ENCODE assay signal across 17 cellular contexts in genomic region chr6:53752856-53753255, GRCh38. TPM values are rescaled to one million over a fixed set of nuclear protein-coding genes. Genes with fewer than 3 reads are reported as not detected.
DNase-seq lines count a peak whose midpoint lies in the region; FAIRE-seq and TF ChIP-seq lines count a peak whose summit lies in the region.
"Had no signal": no experiment of that assay in that cellular context is flagged by ENCODE, and none has a peak within 500 bp of the region (broad histone marks: within the 10 kb centered on the region; RNA-seq: fewer than 3 reads in every experiment).

No MANE protein-coding gene starts in this region.

- H3K9me3 ChIP-seq in keratinocyte (ENCODE audit: control insufficient read depth, low read depth, low read length) (no peaks in the 10 kb centered on the region), Peyer's patch (no peaks in the 10 kb centered on the region)
- H3K9me3 ChIP-seq: spleen had no signal

- peak; percentile 59 for DNase-seq in AG09309 (ENCODE audit: low read depth)
- peak; percentile 26 for DNase-seq in LHCN-M2 (ENCODE audit: low read depth)
- DNase-seq in chondrocyte (ENCODE audit: low spot score): no peak
- no peak for DNase-seq in keratinocyte (ENCODE audit: low read depth, low spot score)
- DNase-seq in NCI-H748 treated with DMSO at 0.1 percent for 48 hours (lab: John Stamatoyannopoulos, UW): no peak
- DNase-seq in Peyer's patch: no peak
- DNase-seq in substantia nigra (lab: John Stamatoyannopoulos, UW): no peak
- DNase-seq in globus pallidus (ENCODE audit: low spot score): no peak
- DNase-seq: activated effector memory CD4-positive, alpha-beta T cell treated with anti-CD3 and anti-CD28 coated beads, Interleukin-2, amount 50 U/mL, for 16 hours; NCI-H1930; spleen had no signal

- H3K9me3 Mint-ChIP-seq in chondrocyte (ENCODE audit: low read depth): no peaks in the 10 kb centered on the region

- no peak for TF ChIP-seq POLR2A in Peyer's patch (IDR thresholded peaks at IDR 0.05)

- H3K9ac ChIP-seq in keratinocyte (ENCODE audit: control insufficient read depth, extremely low read depth, insufficient read depth, low read length): peak overlapping the region; percentile 48

- H3K27me3 Mint-ChIP-seq in chondrocyte (ENCODE audit: low read depth): no peaks in the 10 kb centered on the region

- peaks cover 12% of the 10 kb centered on the region for H3K4me1 Mint-ChIP-seq in chondrocyte (ENCODE audit: low read depth)
- H3K4me1 Mint-ChIP-seq: B cell had no signal

- dilution Hi-C loops in keratinocyte (cut with MboI; ENCODE audit: extremely low pct_ligation_motif_present, low sequenced_read_pairs): no loop called here

- H3K9me1 ChIP-seq in keratinocyte (ENCODE audit: control insufficient read depth, extremely low read depth, insufficient read depth, low read length): no peaks in the 10 kb centered on the region

- no peaks in the 10 kb centered on the region for H4K20me1 ChIP-seq in keratinocyte (ENCODE audit: control insufficient read depth, extremely low read depth, insufficient read depth, low read length)

- H3K27me3 ChIP-seq in keratinocyte (ENCODE audit: control insufficient read depth, extremely low read depth, insufficient read depth, low read length): no peaks in the 10 kb centered on the region
- no peaks in the 10 kb centered on the region for H3K27me3 ChIP-seq in Peyer's patch
- H3K27me3 ChIP-seq: cardiac muscle cell, spleen had no signal

- peak overlapping the region; percentile 75 for H3K4me2 ChIP-seq in keratinocyte (ENCODE audit: control insufficient read depth, extremely low read depth, insufficient read depth, low read depth, low read length)

- peak overlapping the region; percentile 19 for H3K27ac Mint-ChIP-seq in chondrocyte (ENCODE audit: unreplicated experiment)
- H3K27ac Mint-ChIP-seq: B cell, mesothelial cell of epicardium had no signal

- H3K4me3 ChIP-seq in AG09309 (ENCODE audit: control insufficient read depth, low read depth, low read length) (no peak overlapping the region), keratinocyte (ENCODE audit: control insufficient read depth in 2 of 3, extremely low read depth in 1 of 3, insufficient read depth in 2 of 3, low read depth in 1 of 3, low read length in 3 of 3) (peak overlapping the region in 1 of 3 experiments; percentile 21), Peyer's patch (no peak overlapping the region)
- H3K4me3 ChIP-seq: cardiac muscle cell, SK-N-MC, spleen had no signal

- no peaks in the 10 kb centered on the region for H3K79me2 ChIP-seq in keratinocyte (ENCODE audit: control insufficient read depth, insufficient read depth, low read length)

- H3K36me3 ChIP-seq in keratinocyte (ENCODE audit: control insufficient read depth in 2 of 2, extremely low read depth in 1 of 2, insufficient read depth in 2 of 2, low read length in 2 of 2): no peaks in the 10 kb centered on the region
- H3K36me3 ChIP-seq in Peyer's patch: no peaks in the 10 kb centered on the region
- H3K36me3 ChIP-seq: cardiac muscle cell, spleen had no signal

- H3K27ac ChIP-seq in keratinocyte (ENCODE audit: control insufficient read depth, insufficient read depth, low read length) (peak overlapping the region; percentile 91), Peyer's patch (no peak overlapping the region), substantia nigra (ENCODE audit: low read depth, low read length, poor library complexity, severe bottlenecking) (no peak overlapping the region)
- H3K27ac ChIP-seq: cardiac muscle cell, SK-N-MC, spleen, VCaP had no signal

- no peak overlapping the region for H3K4me3 Mint-ChIP-seq in chondrocyte (ENCODE audit: unreplicated experiment)
- H3K4me3 Mint-ChIP-seq: B cell, mesothelial cell of epicardium had no signal

- FAIRE-seq in keratinocyte (lab: Jason Lieb, UNC): no peak
- FAIRE-seq: endometrium had no signal

- H3K4me1 ChIP-seq in keratinocyte (ENCODE audit: control insufficient read depth, extremely low read depth, insufficient read depth, low read length): peaks cover 25% of the 10 kb centered on the region
- H3K4me1 ChIP-seq in Peyer's patch: no peaks in the 10 kb centered on the region
- H3K4me1 ChIP-seq: spleen had no signal

- no peak for TF ChIP-seq CTCF in AG09309 (IDR thresholded peaks at IDR 0.05; ENCODE audit: control insufficient read depth, insufficient read depth, low read depth, low read length, missing control alignments)
- TF ChIP-seq CTCF in chondrocyte (IDR thresholded peaks at IDR 0.05): no peak
- no peak for TF ChIP-seq CTCF in keratinocyte (optimal IDR thresholded peaks at IDR 0.05 in 1 of 3, IDR thresholded peaks at IDR 0.05 in 1 of 3, conservative IDR thresholded peaks at IDR 0.05 in 1 of 3; ENCODE audit: extremely low read depth in 1 of 3, insufficient read depth in 2 of 3, low read length in 3 of 3)
- no peak for TF ChIP-seq CTCF in Peyer's patch (IDR thresholded peaks at IDR 0.05)

- peak overlapping the region; percentile 79 for H2AFZ ChIP-seq in keratinocyte (ENCODE audit: control insufficient read depth, low read length)

- no peaks in the 10 kb centered on the region for H3K36me3 Mint-ChIP-seq in chondrocyte (ENCODE audit: low read depth)

RNA-seq across cellular contexts. Expression of gene LRRC1, which starts 41.9 kb away (rescaled TPM):
- 2.8 and 4.4 TPM in 2 replicates for total RNA-seq in LHCN-M2 (2014; rRNA removed)
- 1.7 TPM for polyA plus RNA-seq in LHCN-M2 (2012)
- total RNA-seq in chondrocyte: 10.4 to 14.1 TPM (median 14.0 TPM) in 3 replicates
- 16.2 to 19.7 TPM (median 18.5 TPM) in 3 replicates for polyA plus RNA-seq in keratinocyte
- polyA plus RNA-seq in keratinocyte (2011; ENCODE audit: low read depth): 16.6 TPM
- 15.8 and 20.8 TPM in 2 replicates for polyA plus RNA-seq in keratinocyte (2011; cell fraction: cytosol; rRNA removed)
- polyA plus RNA-seq in keratinocyte (2011; cell fraction: nucleus; rRNA removed): 23.5 and 26.7 TPM in 2 replicates
- polyA plus RNA-seq in keratinocyte (2012; ENCODE audit: low replicate concordance): 15.0 and 22.8 TPM in 2 replicates
- polyA minus RNA-seq in keratinocyte: 16.9 to 18.9 TPM (median 17.7 TPM) in 3 replicates
- polyA minus RNA-seq in keratinocyte (2011; cell fraction: cytosol; rRNA and poly(A)+ RNA removed): 13.6 TPM
- 15.6 and 22.0 TPM in 2 replicates for polyA minus RNA-seq in keratinocyte (2011; cell fraction: nucleus; rRNA and poly(A)+ RNA removed)
- total RNA-seq in Peyer's patch: 10 to 100 TPM; 37.1 to 63.6 (median 49.8) TPM

Comparison
In these comparisons a context has a peak if more than half of its experiments do, and no peak if none do; other contexts are left out.
1. DNase-seq: peak in AG09309 (single experiment) and LHCN-M2 (single experiment); none in chondrocyte (single experiment), keratinocyte (single experiment), NCI-H748 treated with DMSO at 0.1 percent for 48 hours (single experiment), Peyer's patch (0 of 3), substantia nigra (0 of 49) and globus pallidus (single experiment).